14 cellular contexts compared by ENCODE assay signal in genomic region chr1:41884256-41885240, GRCh38. TPM values are rescaled to one million over a fixed set of nuclear protein-coding genes. Genes with fewer than 3 reads are reported as not detected.
A peak's percentile ranks its signal among the peaks of the same experiment; 100 is the strongest.
DNase-seq lines count a peak whose midpoint lies in the region; ATAC-seq and TF ChIP-seq lines count a peak whose summit lies in the region.
"Had no signal": no experiment of that assay in that cellular context is flagged by ENCODE, and none has a peak within 500 bp of the region (broad histone marks: within the 10 kb centered on the region; RNA-seq: fewer than 3 reads in every experiment).

No MANE protein-coding gene starts in this region.

- in situ Hi-C loops in G401 (cut with HindIII; ENCODE audit: low sequenced_read_pairs): no loop called here
- in situ Hi-C loops in IMR-90 (cut with MboI; ENCODE audit: low sequenced_read_pairs): no loop called here

- CTCF ChIA-PET in IMR-90 (lab: Yijun Ruan, JAX): no interaction called here
- CTCF ChIA-PET in activated CD8-positive, alpha-beta T cell treated with anti-CD3 and anti-CD28 coated beads, Interleukin-2, amount 10 ng/mL, durations not matched to agents 7 days and 5 days (lab: Charles Lee): interaction anchor here (1.2 kb wide), 1 partner anchor 8 kb away, joined by 4 read pairs; no protein-coding TSS in a partner anchor

- H3K9me1 ChIP-seq in IMR-90 (ENCODE audit: insufficient read depth, low read length): peaks cover 9% of the 10 kb centered on the region; the same call in 1 of the 2 replicates

- no peak overlapping the region for H3K9ac ChIP-seq in IMR-90 (ENCODE audit: low read depth, low read length)

- no peak overlapping the region for H3K4me3 ChIP-seq in IMR-90 (ENCODE audit: insufficient read depth, low read depth, low read length)
- H3K4me3 ChIP-seq in aorta (ENCODE audit: low read length in 2 of 2): no peak overlapping the region
- H3K4me3 ChIP-seq: HAP-1 had no signal

- no peak overlapping the region for H2AFZ ChIP-seq in IMR-90 (replicated peaks; ENCODE audit: low read length, poor library complexity)

- peak overlapping the region; percentile 58 for H2AK9ac ChIP-seq in IMR-90 (replicated peaks; ENCODE audit: low read depth, low read length, poor library complexity)

- 100% methylated on average over 1 of the region's 9 CpGs; no CpG with 5 or more reads in 1 of the 2 experiments for WGBS in IMR-90 (ENCODE audit: extremely low coverage in 2 of 2, insufficient read length in 1 of 2), 2 experiments
- 76 to 87% methylated on average over 9 of the region's 9 CpGs for WGBS in aorta, 2 donors

- POLR2A ChIA-PET in IMR-90 (lab: Charles Lee; ENCODE audit: unreplicated experiment): no interaction called here
- POLR2A ChIA-PET in activated CD8-positive, alpha-beta T cell treated with anti-CD3 and anti-CD28 coated beads, Interleukin-2, amount 10 ng/mL, durations not matched to agents 7 days and 5 days (lab: Charles Lee): interaction anchor here (0.6 kb wide), 1 partner anchor 57 kb away, joined by 3 read pairs; no protein-coding TSS in a partner anchor

- H3K9me3 Mint-ChIP-seq in activated CD8-positive, alpha-beta T cell treated with anti-CD3 and anti-CD28 coated beads, Interleukin-2, amount 10 ng/mL, durations not matched to agents 7 days and 5 days (ENCODE audit: insufficient read depth): no peaks in the 10 kb centered on the region

- no peak overlapping the region for H2AK5ac ChIP-seq in IMR-90 (ENCODE audit: low read depth, low read length)

- no peak overlapping the region for H3K14ac ChIP-seq in IMR-90 (replicated peaks; ENCODE audit: low read depth, low read length)

- no peaks in the 10 kb centered on the region for H3K27me3 Mint-ChIP-seq in activated CD8-positive, alpha-beta T cell treated with anti-CD3 and anti-CD28 coated beads, Interleukin-2, amount 10 ng/mL, durations not matched to agents 7 days and 5 days (ENCODE audit: low read depth)

- DNase-seq in G401 (ENCODE audit: low spot score) (peak; percentile 79), IMR-90 (no peak), cerebellum (ENCODE audit: low spot score) (peak; percentile 73), myocyte (ENCODE audit: low read depth) (peak; percentile 72), aorta (no peak)
- DNase-seq in activated CD8-positive, alpha-beta T cell treated with anti-CD3 and anti-CD28 coated beads, Interleukin-2, amount 10 ng/mL, durations not matched to agents 7 days and 5 days: no peak
- DNase-seq: COR-L47, NCI-H1417, NCI-H2081, NCI-H510A treated with DMSO at 0.1 percent for 48 hours, NCI-H82, SHP77 treated with DMSO at 0.1 percent for 48 hours had no signal

- no peak overlapping the region for H3K27ac Mint-ChIP-seq in activated CD8-positive, alpha-beta T cell treated with anti-CD3 and anti-CD28 coated beads, Interleukin-2, amount 10 ng/mL, durations not matched to agents 7 days and 5 days

- no TSS peak for BruUV-seq in IMR-90 (replicated peaks; lab: Mats Ljungman, UMichigan)

- no peaks in the 10 kb centered on the region; the same call in 1 of the 2 replicates for H3K4me1 ChIP-seq in IMR-90 (ENCODE audit: control insufficient read depth, insufficient read depth, low read length)
- H3K4me1 ChIP-seq in aorta (ENCODE audit: control insufficient read depth in 1 of 2, insufficient read depth in 2 of 2, low read length in 2 of 2): no peaks in the 10 kb centered on the region
- H3K4me1 ChIP-seq: HAP-1 had no signal

- no peak for TF ChIP-seq CTCF in IMR-90 (conservative IDR thresholded peaks at IDR 0.05; ENCODE audit: low read depth, low read length)

- H3K18ac ChIP-seq in IMR-90 (ENCODE audit: low read depth, low read length): no peak overlapping the region

- H4K91ac ChIP-seq in IMR-90 (ENCODE audit: insufficient read depth, low read depth, low read length): no peak overlapping the region

- no peak overlapping the region for H3K23ac ChIP-seq in IMR-90 (ENCODE audit: low read depth, low read length)

- H3K56ac ChIP-seq in IMR-90 (ENCODE audit: extremely low read depth, insufficient read depth, low read length): no peak overlapping the region

- no peak overlapping the region for H4K5ac ChIP-seq in IMR-90 (ENCODE audit: low read depth, low read length)

- no peaks in the 10 kb centered on the region for H3K36me3 ChIP-seq in IMR-90 (ENCODE audit: control insufficient read depth, insufficient read depth, low read length)
- H3K36me3 ChIP-seq in aorta (ENCODE audit: control insufficient read depth in 1 of 2, insufficient read depth in 2 of 2, low read length in 1 of 2): no peaks in the 10 kb centered on the region
- H3K36me3 ChIP-seq: HAP-1 had no signal

- H3K4me3 Mint-ChIP-seq in activated CD8-positive, alpha-beta T cell treated with anti-CD3 and anti-CD28 coated beads, Interleukin-2, amount 10 ng/mL, durations not matched to agents 7 days and 5 days: no peak overlapping the region

- H3K27me3 ChIP-seq in IMR-90 (ENCODE audit: control insufficient read depth, insufficient read depth, low read length) (no peaks in the 10 kb centered on the region), aorta (ENCODE audit: control insufficient read depth in 1 of 2, insufficient read depth in 2 of 2, low read length in 1 of 2) (no peaks in the 10 kb centered on the region)

- H3K4me1 Mint-ChIP-seq in activated CD8-positive, alpha-beta T cell treated with anti-CD3 and anti-CD28 coated beads, Interleukin-2, amount 10 ng/mL, durations not matched to agents 7 days and 5 days (ENCODE audit: low read depth): peaks cover 28% of the 10 kb centered on the region

- TF ChIP-seq RAD21 in IMR-90 (IDR thresholded peaks at IDR 0.05; ENCODE audit: low read length): no peak

- H2BK15ac ChIP-seq in IMR-90 (ENCODE audit: low read depth, low read length): no peak overlapping the region; the same call in 2 of the 3 replicates

- no peaks in the 10 kb centered on the region for H3K9me3 ChIP-seq in IMR-90 (ENCODE audit: control insufficient read depth, insufficient read depth, low read length)
- H3K9me3 ChIP-seq in aorta (ENCODE audit: control insufficient read depth, low read length): no peaks in the 10 kb centered on the region
- H3K9me3 ChIP-seq: HAP-1 had no signal

- H2BK5ac ChIP-seq in IMR-90 (ENCODE audit: low read depth, low read length, poor library complexity, severe bottlenecking): no peak overlapping the region

- peak; percentile 35 for ATAC-seq in IMR-90 (ENCODE audit: low read depth)
- no peak for ATAC-seq in aorta (ENCODE audit: low FRiP score)
- no peak for ATAC-seq in activated CD8-positive, alpha-beta T cell treated with anti-CD3 and anti-CD28 coated beads, Interleukin-2, amount 10 ng/mL, durations not matched to agents 7 days and 5 days
- ATAC-seq in SK-N-SH treated with all-trans-retinoic acid at 6 μM for 48 hours: no peak

- H2BK20ac ChIP-seq in IMR-90 (ENCODE audit: low read depth, low read length): no peak overlapping the region

- H3K27ac ChIP-seq in IMR-90 (ENCODE audit: insufficient read depth, low read length) (no peak overlapping the region), aorta (ENCODE audit: low read depth in 1 of 2, low read length in 2 of 2) (no peak overlapping the region)

- dilution Hi-C loops in IMR-90 (cut with HindIII; ENCODE audit: low sequenced_read_pairs, unreplicated experiment): no loop called here

- no peak overlapping the region for H3K4me2 ChIP-seq in IMR-90 (ENCODE audit: low read depth, low read length)

- intact Hi-C loops in IMR-90 (cut with micrococcal nuclease): no loop called here
- intact Hi-C loops in aorta (cut with DNase I): no loop called here

- H2BK120ac ChIP-seq in IMR-90 (ENCODE audit: low read depth, low read length): no peak overlapping the region

- H4K20me1 ChIP-seq in IMR-90 (ENCODE audit: insufficient read depth, low read length): no peaks in the 10 kb centered on the region

- no peak overlapping the region for H4K8ac ChIP-seq in IMR-90 (ENCODE audit: low read depth in 2 of 2, low read length in 2 of 2)

- no peak for TF ChIP-seq POLR2A in IMR-90 (IDR thresholded peaks at IDR 0.05; ENCODE audit: low read depth, low read length)

- H3K4ac ChIP-seq in IMR-90 (ENCODE audit: low read depth, low read length): no peak overlapping the region

- no peaks in the 10 kb centered on the region for H3K79me1 ChIP-seq in IMR-90 (ENCODE audit: low read depth in 1 of 2, low read length in 2 of 2)

- no peaks in the 10 kb centered on the region for H3K36me3 Mint-ChIP-seq in activated CD8-positive, alpha-beta T cell treated with anti-CD3 and anti-CD28 coated beads, Interleukin-2, amount 10 ng/mL, durations not matched to agents 7 days and 5 days (ENCODE audit: low read depth)

TF ChIP-seq in IMR-90, 13 proteins besides CTCF, POLR2A, EP300 and RAD21 (continues in another document):
- TF ChIP-seq SMC3 (IDR thresholded peaks at IDR 0.05; ENCODE audit: low read depth, low read length): no peak
- TF ChIP-seq MXI1 (IDR thresholded peaks at IDR 0.05; ENCODE audit: borderline replicate concordance, low read depth, low read length): no peak
- TF ChIP-seq CHD1 (IDR thresholded peaks at IDR 0.05; ENCODE audit: low read depth, low read length): no peak
- TF ChIP-seq MAZ (IDR thresholded peaks at IDR 0.05; ENCODE audit: borderline replicate concordance, low read depth, low read length): no peak
- TF ChIP-seq MAFK (IDR thresholded peaks at IDR 0.05; ENCODE audit: low read depth, low read length): no peak
- no peak for TF ChIP-seq RFX5 (IDR thresholded peaks at IDR 0.05; ENCODE audit: low read depth, low read length)
- TF ChIP-seq BHLHE40 (IDR thresholded peaks at IDR 0.05; ENCODE audit: low read depth, low read length): no peak
- TF ChIP-seq NFE2L2 (IDR thresholded peaks at IDR 0.05; ENCODE audit: low read depth, low read length): no peak

TF ChIP-seq in SK-N-SH treated with all-trans-retinoic acid at 6 μM for 48 hours, 23 proteins besides CTCF, POLR2A, EP300 and RAD21 (continues in another document):
- no peak for TF ChIP-seq GLIS3 (CRISPR knock-in tag; IDR thresholded peaks at IDR 0.05)
- TF ChIP-seq, protein P1, sequence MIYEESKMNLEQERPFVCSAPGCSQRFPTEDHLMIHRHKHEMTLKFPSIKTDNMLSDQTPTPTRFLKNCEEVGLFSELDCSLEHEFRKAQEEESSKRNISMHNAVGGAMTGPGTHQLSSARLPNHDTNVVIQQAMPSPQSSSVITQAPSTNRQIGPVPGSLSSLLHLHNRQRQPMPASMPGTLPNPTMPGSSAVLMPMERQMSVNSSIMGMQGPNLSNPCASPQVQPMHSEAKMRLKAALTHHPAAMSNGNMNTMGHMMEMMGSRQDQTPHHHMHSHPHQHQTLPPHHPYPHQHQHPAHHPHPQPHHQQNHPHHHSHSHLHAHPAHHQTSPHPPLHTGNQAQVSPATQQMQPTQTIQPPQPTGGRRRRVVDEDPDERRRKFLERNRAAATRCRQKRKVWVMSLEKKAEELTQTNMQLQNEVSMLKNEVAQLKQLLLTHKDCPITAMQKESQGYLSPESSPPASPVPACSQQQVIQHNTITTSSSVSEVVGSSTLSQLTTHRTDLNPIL (CRISPR knock-in tag; IDR thresholded peaks at IDR 0.05; ENCODE audit: low read depth): no peak

RNA-seq across cellular contexts. Expression of gene HIVEP3, which starts 34.2 kb away (rescaled TPM):
- total RNA-seq in G401 (2014; rRNA removed; shearing (Covaris generic)): not detected in 2 replicates
- 1.1 and 1.4 TPM in 2 replicates for total RNA-seq in IMR-90 (2012; rRNA removed)
- polyA plus RNA-seq in IMR-90 (2012; rRNA removed): 3.6 and 4.0 TPM in 2 replicates
- 2.5 and 2.7 TPM in 2 replicates for polyA plus RNA-seq in IMR-90 (2012; cell fraction: cytosol; rRNA removed)
- 2.1 and 3.1 TPM in 2 replicates for polyA plus RNA-seq in IMR-90 (2012; cell fraction: nucleus; rRNA removed; ENCODE audit: low replicate concordance)
- total RNA-seq in cerebellum: 18.2 TPM
- total RNA-seq in myocyte: 1.8 and 2.0 TPM in 2 replicates
- polyA plus RNA-seq in myocyte (2012): 7.3 TPM
- total RNA-seq in aorta: 1 to 10 TPM; 5.2 to 6.3 TPM
- polyA plus RNA-seq in aorta: 1 to 10 TPM; 1.6 to 2.8 TPM
- total RNA-seq in activated CD8-positive, alpha-beta T cell treated with anti-CD3 and anti-CD28 coated beads, Interleukin-2, amount 10 ng/mL, durations not matched to agents 7 days and 5 days: 10 to 100 TPM; 10.8 to 11.8 TPM

Comparison
In these comparisons a context has a peak if more than half of its experiments do, and no peak if none do; other contexts are left out.
1. DNase-seq: peak in G401 (single experiment), cerebellum (single experiment) and myocyte (single experiment); none in IMR-90 (single experiment), aorta (0 of 2) and activated CD8-positive, alpha-beta T cell treated with anti-CD3 and anti-CD28 coated beads, Interleukin-2, amount 10 ng/mL, durations not matched to agents 7 days and 5 days (single experiment).